In genomic region chr6:49539102-49539501, GRCh38 we compare ENCODE assay signal across 34 cellular contexts. TPM values are rescaled to one million over a fixed set of nuclear protein-coding genes. Genes with fewer than 3 reads are reported as not detected.
"Had no signal": no experiment of that assay in that cellular context is flagged by ENCODE, and none has a peak within 500 bp of the region (broad histone marks: within the 10 kb centered on the region; RNA-seq: fewer than 3 reads in every experiment).

No MANE protein-coding gene starts in this region.

- H3K27ac ChIP-seq: Peyer's patch, WERI-Rb-1 had no signal

- H3K27me3 ChIP-seq: MG63, Peyer's patch had no signal

- ATAC-seq: activated CD8-positive, alpha-beta memory T cell treated with anti-CD3 and anti-CD28 coated beads, Interleukin-2, amount 10 ng/mL, durations not matched to agents 7 days and 5 days; activated naive CD8-positive, alpha-beta T cell treated with anti-CD3 and anti-CD28 coated beads, Interleukin-2, amount 50 U/mL, for 24 hours; PC-3; Right ventricle myocardium inferior had no signal

- FAIRE-seq: bronchial epithelial cell had no signal

- H3K4me3 ChIP-seq: MG63, Peyer's patch had no signal

- DNase-seq: activated CD4-positive, alpha-beta memory T cell treated with anti-CD3 and anti-CD28 coated beads, Interleukin-2, amount 10 ng/mL, durations not matched to agents 7 days and 5 days; activated CD4-positive, alpha-beta T cell treated with anti-CD3 and anti-CD28 coated beads for 1 hour; activated CD4-positive, alpha-beta T cell treated with anti-CD3 and anti-CD28 coated beads for 48 hours; activated CD4-positive, CD25-positive, alpha-beta regulatory T cell; activated CD8-positive, alpha-beta memory T cell treated with anti-CD3 and anti-CD28 coated beads for 24 hours; activated CD8-positive, alpha-beta memory T cell treated with anti-CD3 and anti-CD28 coated beads, Interleukin-2, amount 10 ng/mL, durations not matched to agents 7 days and 5 days; activated CD8-positive, alpha-beta memory T cell treated with anti-CD3 and anti-CD28 coated beads, Interleukin-2, amount 50 U/mL, for 48 hours; activated effector memory CD4-positive, alpha-beta T cell treated with Interleukin-2 at 50 U/mL for 16 hours; activated naive CD4-positive, alpha-beta T cell treated with anti-CD3 and anti-CD28 coated beads, Interleukin-2, amount 10 ng/mL, durations not matched to agents 7 days and 5 days; activated naive CD8-positive, alpha-beta T cell treated with anti-CD3 and anti-CD28 coated beads, Interleukin-2, amount 50 U/mL, for 24 hours; activated T-cell treated with anti-CD3 and anti-CD28 coated beads, Interleukin-2, amount 50 U/mL, for 48 hours; anterior cingulate cortex; caudate nucleus; cerebellar nuclear complex; MG63; NCI-H1048; NCI-H1105 treated with DMSO at 0.1 percent for 48 hours; NCI-H1436; NCI-H1694 treated with DMSO at 0.1 percent for 48 hours; NCI-H2029; NCI-H345; NCI-H524 treated with DMSO at 0.1 percent for 48 hours; PC-3; Peyer's patch; RPMI8226; SIG-M5; SW 1271; T-helper 1 cell; T1000; WERI-Rb-1 had no signal

- H3K4me1 ChIP-seq: Peyer's patch had no signal

- H3K36me3 ChIP-seq: MG63, Peyer's patch, WERI-Rb-1 had no signal

- H3K9me3 ChIP-seq: MG63, Peyer's patch had no signal

RNA-seq across cellular contexts. Expression of gene C6orf141, which starts 11.4 kb away (rescaled TPM):
- total RNA-seq: activated CD8-positive, alpha-beta memory T cell treated with anti-CD3 and anti-CD28 coated beads, Interleukin-2, amount 10 ng/mL, durations not matched to agents 7 days and 5 days; Right ventricle myocardium inferior had no signal

RNA-seq across cellular contexts. Expression of gene GLYATL3, which starts 39.4 kb away (rescaled TPM):
- total RNA-seq: activated CD4-positive, alpha-beta memory T cell treated with anti-CD3 and anti-CD28 coated beads, Interleukin-2, amount 10 ng/mL, durations not matched to agents 7 days and 5 days; activated CD8-positive, alpha-beta memory T cell treated with anti-CD3 and anti-CD28 coated beads, Interleukin-2, amount 10 ng/mL, durations not matched to agents 7 days and 5 days; NCI-H460; PC-3; Peyer's patch; Right ventricle myocardium inferior; T-helper 2 cell treated with Interferon-gamma antibody and Interleukin-4, amounts not matched to agents 100 ng/mL and 5 ng/mL, for 36 hours had no signal
